ENCODE assay signal across 11 cellular contexts in genomic region chr3:10994311-10994710, GRCh38. TPM values are rescaled to one million over a fixed set of nuclear protein-coding genes. Genes with fewer than 3 reads are reported as not detected.
"Had no signal": no experiment of that assay in that cellular context is flagged by ENCODE, and none has a peak within 500 bp of the region (broad histone marks: within the 10 kb centered on the region; RNA-seq: fewer than 3 reads in every experiment).

No MANE protein-coding gene starts in this region.

- H3K27ac ChIP-seq: epithelial cell of prostate, transverse colon had no signal

- H3K36me3 ChIP-seq: left ventricle myocardium inferior, transverse colon had no signal

- H3K4me3 ChIP-seq: transverse colon had no signal

- H3K27ac Mint-ChIP-seq: activated CD4-positive, alpha-beta memory T cell treated with anti-CD3 and anti-CD28 coated beads, Interleukin-2, amount 10 ng/mL, durations not matched to agents 7 days and 5 days had no signal

- H3K4me3 Mint-ChIP-seq: activated CD4-positive, alpha-beta memory T cell treated with anti-CD3 and anti-CD28 coated beads, Interleukin-2, amount 10 ng/mL, durations not matched to agents 7 days and 5 days had no signal

- H3K4me1 ChIP-seq: transverse colon had no signal

- DNase-seq: activated CD4-positive, alpha-beta memory T cell treated with anti-CD3 and anti-CD28 coated beads, Interleukin-2, amount 10 ng/mL, durations not matched to agents 7 days and 5 days; activated CD4-positive, alpha-beta T cell treated with anti-CD3 and anti-CD28 coated beads for 1 hour; cortex of kidney; effector memory CD4-positive, alpha-beta T cell; left ventricle myocardium inferior; mesendoderm; T-helper 9 cell; transverse colon had no signal

- H3K9me3 Mint-ChIP-seq: activated CD4-positive, alpha-beta memory T cell treated with anti-CD3 and anti-CD28 coated beads, Interleukin-2, amount 10 ng/mL, durations not matched to agents 7 days and 5 days had no signal

- H3K9me3 ChIP-seq: left ventricle myocardium inferior, transverse colon had no signal

RNA-seq across cellular contexts. Expression of gene SLC6A1, which starts 1.8 kb away (rescaled TPM):
- total RNA-seq: activated CD4-positive, alpha-beta memory T cell treated with anti-CD3 and anti-CD28 coated beads, Interleukin-2, amount 10 ng/mL, durations not matched to agents 7 days and 5 days; glomerular endothelial cell; SK-MEL-5 had no signal
